Comparison of ENCODE assay signal across 1 cellular context in genomic region chr1:235366286-235366685, GRCh38.
TF ChIP-seq lines count a peak whose summit lies in the region.

No MANE protein-coding gene starts in this region.

TF ChIP-seq in H1, 55 proteins besides CTCF, POLR2A, EP300 and RAD21:
- TF ChIP-seq TBP (IDR thresholded peaks at IDR 0.05; ENCODE audit: low read depth, low read length), result no peak
- no peak for TF ChIP-seq TEAD4 (IDR thresholded peaks at IDR 0.05; ENCODE audit: low read depth, low read length)
- no peak for TF ChIP-seq ASH2L (IDR thresholded peaks at IDR 0.05; ENCODE audit: low read length)
- no peak for TF ChIP-seq SIN3A (conservative IDR thresholded peaks at IDR 0.05 in 1 of 2, IDR thresholded peaks at IDR 0.05 in 1 of 2; ENCODE audit: low read depth in 1 of 2, low read length in 2 of 2)
- TF ChIP-seq, protein P1, sequence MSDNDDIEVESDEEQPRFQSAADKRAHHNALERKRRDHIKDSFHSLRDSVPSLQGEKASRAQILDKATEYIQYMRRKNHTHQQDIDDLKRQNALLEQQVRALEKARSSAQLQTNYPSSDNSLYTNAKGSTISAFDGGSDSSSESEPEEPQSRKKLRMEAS (IDR thresholded peaks at IDR 0.05), result no peak
- no peak for TF ChIP-seq ZNF274 (IDR thresholded peaks at IDR 0.05; ENCODE audit: borderline replicate concordance, extremely low read depth, low read length)
- no peak for TF ChIP-seq EZH2 (IDR thresholded peaks at IDR 0.05; ENCODE audit: low read depth, low read length, severe bottlenecking)
- TF ChIP-seq RBBP5 (IDR thresholded peaks at IDR 0.05; ENCODE audit: borderline replicate concordance, low read depth, low read length), result no peak
- no peak for TF ChIP-seq CTBP2 (IDR thresholded peaks at IDR 0.05; ENCODE audit: borderline replicate concordance, insufficient read depth, insufficient read length, low read length)
- no peak for TF ChIP-seq BRCA1 (IDR thresholded peaks at IDR 0.05; ENCODE audit: low read depth, low read length)
